In the genomic region with DNA sequence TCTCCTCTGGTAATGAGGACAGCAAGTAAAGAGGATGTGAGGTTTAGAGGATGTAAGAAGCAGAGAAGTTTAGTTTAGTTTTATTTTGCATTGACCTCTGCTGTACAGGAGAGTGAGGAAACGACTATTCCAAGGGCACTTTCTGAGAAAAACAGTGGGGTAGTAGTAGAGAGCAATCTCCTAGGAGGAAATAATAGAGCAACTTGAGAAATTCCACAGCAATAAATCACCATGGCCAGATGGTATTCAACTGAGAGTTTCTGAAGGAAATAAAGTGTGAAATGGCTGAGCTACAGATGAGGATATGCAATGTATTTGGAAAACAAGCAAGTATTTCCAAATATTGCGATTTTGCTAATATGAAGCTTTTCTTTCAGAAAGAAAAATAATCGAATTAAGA, we compare ENCODE assay signal across 11 cellular contexts.
DNase-seq lines count a peak whose midpoint lies in the region; TF ChIP-seq lines count a peak whose summit lies in the region.
"Had no signal": no experiment of that assay in that cellular context is flagged by ENCODE, and none has a peak within 500 bp of the region (broad histone marks: within the 10 kb centered on the region; RNA-seq: fewer than 3 reads in every experiment).

No MANE protein-coding gene starts in this region.

- TF ChIP-seq CTCF in GM13977 (IDR thresholded peaks at IDR 0.05; ENCODE audit: extremely low read depth, insufficient read depth, missing control alignments) = no peak

- in situ Hi-C loops in GM13977 (cut with MboI; ENCODE audit: low pct_unique_long_range_greater_than_20kb, low sequenced_read_pairs, unreplicated experiment) = loop anchor here (25.0 kb wide), 1 partner anchor 340 kb away; a partner anchor contains a TSS

- H3K36me3 ChIP-seq in mesodermal cell (ENCODE audit: control insufficient read depth, insufficient read depth, low read length) = no peaks in the 10 kb centered on the region
- no peaks in the 10 kb centered on the region for H3K36me3 ChIP-seq in effector memory CD4-positive, alpha-beta T cell (ENCODE audit: control insufficient read depth, insufficient read depth, low read length)

- H3K27ac ChIP-seq in mesodermal cell (ENCODE audit: low read depth, low read length, severe bottlenecking) = peak overlapping the region; percentile 51
- H3K27ac ChIP-seq in effector memory CD4-positive, alpha-beta T cell (ENCODE audit: insufficient read depth, low read length, poor library complexity, severe bottlenecking) = no peak overlapping the region

- H3K27me3 ChIP-seq in effector memory CD4-positive, alpha-beta T cell (replicated peaks; ENCODE audit: control insufficient read depth, insufficient read depth, low read length, poor library complexity, severe bottlenecking) = no peaks in the 10 kb centered on the region

- H3K4me3 ChIP-seq in mesodermal cell (ENCODE audit: extremely low read depth, insufficient read depth, low read length, poor library complexity, severe bottlenecking) = no peak overlapping the region
- no peak overlapping the region for H3K4me3 ChIP-seq in effector memory CD4-positive, alpha-beta T cell (ENCODE audit: insufficient read depth, low read depth, low read length, poor library complexity, severe bottlenecking)

- H3K4me1 ChIP-seq in mesodermal cell (ENCODE audit: control insufficient read depth, insufficient read depth, low read length, poor library complexity, severe bottlenecking) = peaks cover 16% of the 10 kb centered on the region
- H3K4me1 ChIP-seq in effector memory CD4-positive, alpha-beta T cell (ENCODE audit: control insufficient read depth, insufficient read depth, low read length, poor library complexity, severe bottlenecking) = no peaks in the 10 kb centered on the region

- DNase-seq in AG20443 (ENCODE audit: low spot score) (peak; percentile 34), LHCN-M2 (ENCODE audit: low read depth) (peak; percentile 72), dermis blood vessel endothelial cell (peak; percentile 85), GM13977 (ENCODE audit: low spot score) (no peak), HuH-7 (ENCODE audit: low spot score) (no peak), mesenteric fat pad (ENCODE audit: low spot score) (no peak)
- DNase-seq in effector memory CD4-positive, alpha-beta T cell = no peak
- DNase-seq: cerebellar nuclear complex, naive B cell, NCI-H2029 treated with DMSO at 0.1 percent for 48 hours had no signal

- 59 to 60% methylated on average over 2 to 3 of the region's 3 CpGs for WGBS in mesodermal cell (ENCODE audit: insufficient coverage in 2 of 2), 2 experiments

- no peaks in the 10 kb centered on the region for H3K9me3 ChIP-seq in mesodermal cell (ENCODE audit: control insufficient read depth, low read length)
- H3K9me3 ChIP-seq in effector memory CD4-positive, alpha-beta T cell (ENCODE audit: control insufficient read depth, low read length) = no peaks in the 10 kb centered on the region

Comparison
In these comparisons a context has a peak if more than half of its experiments do, and no peak if none do; other contexts are left out.
1. DNase-seq: peak in AG20443 (single experiment), LHCN-M2 (single experiment) and dermis blood vessel endothelial cell (single experiment); none in effector memory CD4-positive, alpha-beta T cell (0 of 3), GM13977 (single experiment), HuH-7 (single experiment) and mesenteric fat pad (single experiment).